Comparison of ENCODE assay signal across 1 cellular context in the genomic region with DNA sequence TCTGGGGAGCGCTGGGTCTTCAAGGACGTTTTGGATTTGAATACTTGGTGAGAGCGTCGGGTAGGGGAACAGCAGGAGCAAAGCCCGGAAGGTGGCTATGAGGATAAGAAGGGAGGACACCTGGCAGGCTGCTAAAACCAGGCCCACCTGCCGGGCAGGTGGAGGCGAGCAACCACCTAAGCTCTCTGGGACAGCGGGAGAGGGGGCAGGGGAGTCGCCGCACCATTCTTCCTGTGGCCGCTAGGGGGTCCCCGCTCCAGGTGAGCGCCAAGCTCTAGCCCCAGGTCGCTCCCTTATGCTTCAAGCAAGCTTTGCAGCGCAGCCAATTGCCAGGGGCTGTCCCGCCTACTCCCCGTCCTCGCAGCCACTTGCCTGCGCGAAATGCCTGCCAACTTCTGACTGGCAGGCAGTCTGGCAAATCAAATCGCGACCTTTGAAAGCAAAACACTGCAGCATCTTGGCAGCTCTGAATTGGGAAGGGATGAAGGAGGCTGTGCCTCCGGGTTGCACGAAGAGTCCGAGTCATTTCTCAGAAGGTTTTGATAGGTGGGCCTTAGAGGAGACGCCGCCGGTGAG.
TF ChIP-seq lines count a peak whose summit lies in the region.

A gene (plus strand): TSS at position 469 of the 576 bp plus-strand sequence. CDS start 3,746 bp downstream, outside the sequence.

TF ChIP-seq in HepG2, 621 proteins besides CTCF, POLR2A, EP300 and RAD21 (continued from another document and continues in another):
- TF ChIP-seq, protein P1, sequence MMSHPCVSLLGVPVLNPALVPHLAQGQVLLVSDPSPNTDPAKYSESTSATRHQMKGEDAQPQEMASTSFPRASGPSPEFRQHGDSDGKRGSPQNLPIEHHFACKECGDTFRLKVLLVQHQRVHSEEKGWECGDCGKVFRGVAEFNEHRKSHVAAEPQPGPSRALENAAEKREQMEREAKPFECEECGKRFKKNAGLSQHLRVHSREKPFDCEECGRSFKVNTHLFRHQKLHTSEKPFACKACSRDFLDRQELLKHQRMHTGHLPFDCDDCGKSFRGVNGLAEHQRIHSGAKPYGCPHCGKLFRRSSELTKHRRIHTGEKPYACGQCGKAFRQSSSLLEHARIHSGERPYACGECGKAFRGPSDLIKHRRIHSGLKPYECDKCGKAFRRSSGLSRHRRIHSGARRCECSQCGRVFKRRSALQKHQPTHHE (CRISPR knock-in tag; IDR thresholded peaks at IDR 0.05; ENCODE audit: borderline replicate concordance) = no peak; the same call in 1 of the 2 replicates
- TF ChIP-seq, protein P2, sequence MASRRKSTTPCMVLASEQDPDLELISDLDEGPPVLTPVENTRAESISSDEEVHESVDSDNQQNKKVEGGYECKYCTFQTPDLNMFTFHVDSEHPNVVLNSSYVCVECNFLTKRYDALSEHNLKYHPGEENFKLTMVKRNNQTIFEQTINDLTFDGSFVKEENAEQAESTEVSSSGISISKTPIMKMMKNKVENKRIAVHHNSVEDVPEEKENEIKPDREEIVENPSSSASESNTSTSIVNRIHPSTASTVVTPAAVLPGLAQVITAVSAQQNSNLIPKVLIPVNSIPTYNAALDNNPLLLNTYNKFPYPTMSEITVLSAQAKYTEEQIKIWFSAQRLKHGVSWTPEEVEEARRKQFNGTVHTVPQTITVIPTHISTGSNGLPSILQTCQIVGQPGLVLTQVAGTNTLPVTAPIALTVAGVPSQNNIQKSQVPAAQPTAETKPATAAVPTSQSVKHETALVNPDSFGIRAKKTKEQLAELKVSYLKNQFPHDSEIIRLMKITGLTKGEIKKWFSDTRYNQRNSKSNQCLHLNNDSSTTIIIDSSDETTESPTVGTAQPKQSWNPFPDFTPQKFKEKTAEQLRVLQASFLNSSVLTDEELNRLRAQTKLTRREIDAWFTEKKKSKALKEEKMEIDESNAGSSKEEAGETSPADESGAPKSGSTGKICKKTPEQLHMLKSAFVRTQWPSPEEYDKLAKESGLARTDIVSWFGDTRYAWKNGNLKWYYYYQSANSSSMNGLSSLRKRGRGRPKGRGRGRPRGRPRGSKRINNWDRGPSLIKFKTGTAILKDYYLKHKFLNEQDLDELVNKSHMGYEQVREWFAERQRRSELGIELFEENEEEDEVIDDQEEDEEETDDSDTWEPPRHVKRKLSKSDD (CRISPR knock-in tag; IDR thresholded peaks at IDR 0.05; ENCODE audit: low read depth) = no peak
- TF ChIP-seq ZNF841 (CRISPR knock-in tag; IDR thresholded peaks at IDR 0.05; ENCODE audit: borderline replicate concordance) = no peak
- TF ChIP-seq, protein P3, sequence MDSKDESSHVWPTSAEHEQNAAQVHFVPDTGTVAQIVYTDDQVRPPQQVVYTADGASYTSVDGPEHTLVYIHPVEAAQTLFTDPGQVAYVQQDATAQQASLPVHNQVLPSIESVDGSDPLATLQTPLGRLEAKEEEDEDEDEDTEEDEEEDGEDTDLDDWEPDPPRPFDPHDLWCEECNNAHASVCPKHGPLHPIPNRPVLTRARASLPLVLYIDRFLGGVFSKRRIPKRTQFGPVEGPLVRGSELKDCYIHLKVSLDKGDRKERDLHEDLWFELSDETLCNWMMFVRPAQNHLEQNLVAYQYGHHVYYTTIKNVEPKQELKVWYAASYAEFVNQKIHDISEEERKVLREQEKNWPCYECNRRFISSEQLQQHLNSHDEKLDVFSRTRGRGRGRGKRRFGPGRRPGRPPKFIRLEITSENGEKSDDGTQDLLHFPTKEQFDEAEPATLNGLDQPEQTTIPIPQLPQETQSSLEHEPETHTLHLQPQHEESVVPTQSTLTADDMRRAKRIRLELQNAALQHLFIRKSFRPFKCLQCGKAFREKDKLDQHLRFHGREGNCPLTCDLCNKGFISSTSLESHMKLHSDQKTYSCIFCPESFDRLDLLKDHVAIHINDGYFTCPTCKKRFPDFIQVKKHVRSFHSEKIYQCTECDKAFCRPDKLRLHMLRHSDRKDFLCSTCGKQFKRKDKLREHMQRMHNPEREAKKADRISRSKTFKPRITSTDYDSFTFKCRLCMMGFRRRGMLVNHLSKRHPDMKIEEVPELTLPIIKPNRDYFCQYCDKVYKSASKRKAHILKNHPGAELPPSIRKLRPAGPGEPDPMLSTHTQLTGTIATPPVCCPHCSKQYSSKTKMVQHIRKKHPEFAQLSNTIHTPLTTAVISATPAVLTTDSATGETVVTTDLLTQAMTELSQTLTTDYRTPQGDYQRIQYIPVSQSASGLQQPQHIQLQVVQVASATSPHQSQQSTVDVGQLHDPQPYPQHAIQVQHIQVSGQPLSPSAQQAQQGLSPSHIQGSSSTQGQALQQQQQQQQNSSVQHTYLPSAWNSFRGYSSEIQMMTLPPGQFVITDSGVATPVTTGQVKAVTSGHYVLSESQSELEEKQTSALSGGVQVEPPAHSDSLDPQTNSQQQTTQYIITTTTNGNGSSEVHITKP (CRISPR knock-in tag; IDR thresholded peaks at IDR 0.05; ENCODE audit: low read depth) = no peak
- TF ChIP-seq ZSCAN29 (CRISPR knock-in tag; conservative IDR thresholded peaks at IDR 0.05) = no peak
- TF ChIP-seq MYNN (CRISPR knock-in tag; IDR thresholded peaks at IDR 0.05; ENCODE audit: low read depth) = no peak
- peak; percentile 44 for TF ChIP-seq TBL1XR1 (IDR thresholded peaks at IDR 0.05; ENCODE audit: borderline replicate concordance, low read length, partially characterized antibody)
- TF ChIP-seq JARID2 (CRISPR knock-in tag; IDR thresholded peaks at IDR 0.05; ENCODE audit: insufficient replicate concordance) = no peak
- TF ChIP-seq ZNF282 (IDR thresholded peaks at IDR 0.05; ENCODE audit: partially characterized antibody) = no peak
- no peak for TF ChIP-seq ZNF274 (CRISPR knock-in tag; IDR thresholded peaks at IDR 0.05)
- no peak for TF ChIP-seq REL (CRISPR knock-in tag; conservative IDR thresholded peaks at IDR 0.05)
- TF ChIP-seq, protein P4, sequence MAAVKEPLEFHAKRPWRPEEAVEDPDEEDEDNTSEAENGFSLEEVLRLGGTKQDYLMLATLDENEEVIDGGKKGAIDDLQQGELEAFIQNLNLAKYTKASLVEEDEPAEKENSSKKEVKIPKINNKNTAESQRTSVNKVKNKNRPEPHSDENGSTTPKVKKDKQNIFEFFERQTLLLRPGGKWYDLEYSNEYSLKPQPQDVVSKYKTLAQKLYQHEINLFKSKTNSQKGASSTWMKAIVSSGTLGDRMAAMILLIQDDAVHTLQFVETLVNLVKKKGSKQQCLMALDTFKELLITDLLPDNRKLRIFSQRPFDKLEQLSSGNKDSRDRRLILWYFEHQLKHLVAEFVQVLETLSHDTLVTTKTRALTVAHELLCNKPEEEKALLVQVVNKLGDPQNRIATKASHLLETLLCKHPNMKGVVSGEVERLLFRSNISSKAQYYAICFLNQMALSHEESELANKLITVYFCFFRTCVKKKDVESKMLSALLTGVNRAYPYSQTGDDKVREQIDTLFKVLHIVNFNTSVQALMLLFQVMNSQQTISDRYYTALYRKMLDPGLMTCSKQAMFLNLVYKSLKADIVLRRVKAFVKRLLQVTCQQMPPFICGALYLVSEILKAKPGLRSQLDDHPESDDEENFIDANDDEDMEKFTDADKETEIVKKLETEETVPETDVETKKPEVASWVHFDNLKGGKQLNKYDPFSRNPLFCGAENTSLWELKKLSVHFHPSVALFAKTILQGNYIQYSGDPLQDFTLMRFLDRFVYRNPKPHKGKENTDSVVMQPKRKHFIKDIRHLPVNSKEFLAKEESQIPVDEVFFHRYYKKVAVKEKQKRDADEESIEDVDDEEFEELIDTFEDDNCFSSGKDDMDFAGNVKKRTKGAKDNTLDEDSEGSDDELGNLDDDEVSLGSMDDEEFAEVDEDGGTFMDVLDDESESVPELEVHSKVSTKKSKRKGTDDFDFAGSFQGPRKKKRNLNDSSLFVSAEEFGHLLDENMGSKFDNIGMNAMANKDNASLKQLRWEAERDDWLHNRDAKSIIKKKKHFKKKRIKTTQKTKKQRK (IDR thresholded peaks at IDR 0.05; ENCODE audit: low read length) = no peak
- no peak for TF ChIP-seq AGO2 (optimal IDR thresholded peaks at IDR 0.05; ENCODE audit: low read depth, low read length)
- no peak for TF ChIP-seq JDP2 (CRISPR knock-in tag; IDR thresholded peaks at IDR 0.05; ENCODE audit: borderline replicate concordance)
- TF ChIP-seq, protein P5, sequence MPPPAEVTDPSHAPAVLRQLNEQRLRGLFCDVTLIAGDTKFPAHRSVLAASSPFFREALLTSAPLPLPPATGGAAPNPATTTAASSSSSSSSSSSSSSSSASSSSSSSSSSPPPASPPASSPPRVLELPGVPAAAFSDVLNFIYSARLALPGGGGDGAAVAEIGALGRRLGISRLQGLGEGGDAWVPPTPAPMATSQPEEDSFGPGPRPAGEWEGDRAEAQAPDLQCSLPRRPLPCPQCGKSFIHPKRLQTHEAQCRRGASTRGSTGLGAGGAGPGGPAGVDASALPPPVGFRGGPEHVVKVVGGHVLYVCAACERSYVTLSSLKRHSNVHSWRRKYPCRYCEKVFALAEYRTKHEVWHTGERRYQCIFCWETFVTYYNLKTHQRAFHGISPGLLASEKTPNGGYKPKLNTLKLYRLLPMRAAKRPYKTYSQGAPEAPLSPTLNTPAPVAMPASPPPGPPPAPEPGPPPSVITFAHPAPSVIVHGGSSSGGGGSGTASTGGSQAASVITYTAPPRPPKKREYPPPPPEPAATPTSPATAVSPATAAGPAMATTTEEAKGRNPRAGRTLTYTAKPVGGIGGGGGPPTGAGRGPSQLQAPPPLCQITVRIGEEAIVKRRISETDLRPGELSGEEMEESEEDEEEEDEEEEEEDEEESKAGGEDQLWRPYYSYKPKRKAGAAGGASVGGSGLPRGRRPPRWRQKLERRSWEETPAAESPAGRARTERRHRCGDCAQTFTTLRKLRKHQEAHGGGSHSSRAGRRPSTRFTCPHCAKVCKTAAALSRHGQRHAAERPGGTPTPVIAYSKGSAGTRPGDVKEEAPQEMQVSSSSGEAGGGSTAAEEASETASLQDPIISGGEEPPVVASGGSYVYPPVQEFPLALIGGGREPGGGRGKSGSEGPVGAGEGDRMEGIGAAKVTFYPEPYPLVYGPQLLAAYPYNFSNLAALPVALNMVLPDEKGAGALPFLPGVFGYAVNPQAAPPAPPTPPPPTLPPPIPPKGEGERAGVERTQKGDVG (CRISPR knock-in tag; IDR thresholded peaks at IDR 0.05; ENCODE audit: borderline replicate concordance) = peak; percentile 43; the same call in 1 of the 2 replicates
- TF ChIP-seq, protein P6, sequence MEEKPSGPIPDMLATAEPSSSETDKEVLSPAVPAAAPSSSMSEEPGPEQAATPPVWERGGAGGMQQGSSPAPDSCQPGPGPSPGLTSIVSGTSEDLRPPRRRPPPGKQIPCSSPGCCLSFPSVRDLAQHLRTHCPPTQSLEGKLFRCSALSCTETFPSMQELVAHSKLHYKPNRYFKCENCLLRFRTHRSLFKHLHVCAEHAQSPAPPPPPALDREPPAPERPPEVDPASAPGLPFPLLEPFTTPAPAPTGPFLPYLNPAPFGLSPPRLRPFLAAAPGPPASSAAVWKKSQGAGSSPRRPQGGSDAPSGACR (CRISPR knock-in tag; IDR thresholded peaks at IDR 0.05) = no peak
- no peak for TF ChIP-seq SETDB1 (CRISPR knock-in tag; IDR thresholded peaks at IDR 0.05; ENCODE audit: borderline replicate concordance)
- no peak for TF ChIP-seq ZNF629 (CRISPR knock-in tag; conservative IDR thresholded peaks at IDR 0.05)
- no peak for TF ChIP-seq ZFYVE20 (CRISPR knock-in tag; IDR thresholded peaks at IDR 0.05; ENCODE audit: borderline replicate concordance, low read depth)
- TF ChIP-seq, protein P7, sequence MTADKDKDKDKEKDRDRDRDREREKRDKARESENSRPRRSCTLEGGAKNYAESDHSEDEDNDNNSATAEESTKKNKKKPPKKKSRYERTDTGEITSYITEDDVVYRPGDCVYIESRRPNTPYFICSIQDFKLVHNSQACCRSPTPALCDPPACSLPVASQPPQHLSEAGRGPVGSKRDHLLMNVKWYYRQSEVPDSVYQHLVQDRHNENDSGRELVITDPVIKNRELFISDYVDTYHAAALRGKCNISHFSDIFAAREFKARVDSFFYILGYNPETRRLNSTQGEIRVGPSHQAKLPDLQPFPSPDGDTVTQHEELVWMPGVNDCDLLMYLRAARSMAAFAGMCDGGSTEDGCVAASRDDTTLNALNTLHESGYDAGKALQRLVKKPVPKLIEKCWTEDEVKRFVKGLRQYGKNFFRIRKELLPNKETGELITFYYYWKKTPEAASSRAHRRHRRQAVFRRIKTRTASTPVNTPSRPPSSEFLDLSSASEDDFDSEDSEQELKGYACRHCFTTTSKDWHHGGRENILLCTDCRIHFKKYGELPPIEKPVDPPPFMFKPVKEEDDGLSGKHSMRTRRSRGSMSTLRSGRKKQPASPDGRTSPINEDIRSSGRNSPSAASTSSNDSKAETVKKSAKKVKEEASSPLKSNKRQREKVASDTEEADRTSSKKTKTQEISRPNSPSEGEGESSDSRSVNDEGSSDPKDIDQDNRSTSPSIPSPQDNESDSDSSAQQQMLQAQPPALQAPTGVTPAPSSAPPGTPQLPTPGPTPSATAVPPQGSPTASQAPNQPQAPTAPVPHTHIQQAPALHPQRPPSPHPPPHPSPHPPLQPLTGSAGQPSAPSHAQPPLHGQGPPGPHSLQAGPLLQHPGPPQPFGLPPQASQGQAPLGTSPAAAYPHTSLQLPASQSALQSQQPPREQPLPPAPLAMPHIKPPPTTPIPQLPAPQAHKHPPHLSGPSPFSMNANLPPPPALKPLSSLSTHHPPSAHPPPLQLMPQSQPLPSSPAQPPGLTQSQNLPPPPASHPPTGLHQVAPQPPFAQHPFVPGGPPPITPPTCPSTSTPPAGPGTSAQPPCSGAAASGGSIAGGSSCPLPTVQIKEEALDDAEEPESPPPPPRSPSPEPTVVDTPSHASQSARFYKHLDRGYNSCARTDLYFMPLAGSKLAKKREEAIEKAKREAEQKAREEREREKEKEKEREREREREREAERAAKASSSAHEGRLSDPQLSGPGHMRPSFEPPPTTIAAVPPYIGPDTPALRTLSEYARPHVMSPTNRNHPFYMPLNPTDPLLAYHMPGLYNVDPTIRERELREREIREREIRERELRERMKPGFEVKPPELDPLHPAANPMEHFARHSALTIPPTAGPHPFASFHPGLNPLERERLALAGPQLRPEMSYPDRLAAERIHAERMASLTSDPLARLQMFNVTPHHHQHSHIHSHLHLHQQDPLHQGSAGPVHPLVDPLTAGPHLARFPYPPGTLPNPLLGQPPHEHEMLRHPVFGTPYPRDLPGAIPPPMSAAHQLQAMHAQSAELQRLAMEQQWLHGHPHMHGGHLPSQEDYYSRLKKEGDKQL (CRISPR knock-in tag; IDR thresholded peaks at IDR 0.05; ENCODE audit: low read depth) = no peak
- TF ChIP-seq TARDBP (CRISPR knock-in tag; IDR thresholded peaks at IDR 0.05) = no peak
- TF ChIP-seq, protein P8, sequence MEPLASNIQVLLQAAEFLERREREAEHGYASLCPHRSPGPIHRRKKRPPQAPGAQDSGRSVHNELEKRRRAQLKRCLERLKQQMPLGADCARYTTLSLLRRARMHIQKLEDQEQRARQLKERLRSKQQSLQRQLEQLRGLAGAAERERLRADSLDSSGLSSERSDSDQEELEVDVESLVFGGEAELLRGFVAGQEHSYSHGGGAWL (CRISPR knock-in tag; IDR thresholded peaks at IDR 0.05) = no peak
- TF ChIP-seq ZBTB38 (CRISPR knock-in tag; IDR thresholded peaks at IDR 0.05) = no peak
- no peak for TF ChIP-seq FLYWCH1 (CRISPR knock-in tag; IDR thresholded peaks at IDR 0.05)
- TF ChIP-seq MBNL3 (CRISPR knock-in tag; conservative IDR thresholded peaks at IDR 0.05) = no peak
- TF ChIP-seq, protein P9, sequence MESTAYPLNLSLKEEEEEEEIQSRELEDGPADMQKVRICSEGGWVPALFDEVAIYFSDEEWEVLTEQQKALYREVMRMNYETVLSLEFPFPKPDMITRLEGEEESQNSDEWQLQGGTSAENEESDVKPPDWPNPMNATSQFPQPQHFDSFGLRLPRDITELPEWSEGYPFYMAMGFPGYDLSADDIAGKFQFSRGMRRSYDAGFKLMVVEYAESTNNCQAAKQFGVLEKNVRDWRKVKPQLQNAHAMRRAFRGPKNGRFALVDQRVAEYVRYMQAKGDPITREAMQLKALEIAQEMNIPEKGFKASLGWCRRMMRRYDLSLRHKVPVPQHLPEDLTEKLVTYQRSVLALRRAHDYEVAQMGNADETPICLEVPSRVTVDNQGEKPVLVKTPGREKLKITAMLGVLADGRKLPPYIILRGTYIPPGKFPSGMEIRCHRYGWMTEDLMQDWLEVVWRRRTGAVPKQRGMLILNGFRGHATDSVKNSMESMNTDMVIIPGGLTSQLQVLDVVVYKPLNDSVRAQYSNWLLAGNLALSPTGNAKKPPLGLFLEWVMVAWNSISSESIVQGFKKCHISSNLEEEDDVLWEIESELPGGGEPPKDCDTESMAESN (CRISPR knock-in tag; conservative IDR thresholded peaks at IDR 0.05) = no peak
- TF ChIP-seq NFKBIZ (CRISPR knock-in tag; IDR thresholded peaks at IDR 0.05) = no peak
- TF ChIP-seq MED8 (CRISPR knock-in tag; IDR thresholded peaks at IDR 0.05; ENCODE audit: insufficient replicate concordance) = no peak
